Comparison of ENCODE assay signal across 26 cellular contexts in the genomic region with DNA sequence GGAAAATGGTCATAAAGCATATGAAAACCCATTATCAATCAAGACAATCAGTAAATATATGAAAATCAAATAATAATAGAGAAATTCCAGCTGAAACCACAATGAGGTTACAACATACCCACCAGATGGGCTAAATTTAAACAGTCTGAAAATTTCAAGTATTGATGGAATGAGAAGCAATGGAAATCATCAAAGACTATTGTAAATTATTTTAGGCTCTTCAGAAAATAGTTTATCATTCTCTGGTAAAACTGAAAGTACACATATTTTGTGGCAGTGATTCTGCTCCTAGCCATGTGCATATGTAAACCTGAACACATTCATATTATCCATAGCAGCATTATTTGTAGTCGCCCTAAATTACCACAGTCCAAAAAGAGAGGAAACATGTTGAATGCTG.
DNase-seq lines count a peak whose midpoint lies in the region; ATAC-seq, FAIRE-seq and TF ChIP-seq lines count a peak whose summit lies in the region.
"Had no signal": no experiment of that assay in that cellular context is flagged by ENCODE, and none has a peak within 500 bp of the region (broad histone marks: within the 10 kb centered on the region; RNA-seq: fewer than 3 reads in every experiment).

No MANE protein-coding gene starts in this region.

- CTCF ChIA-PET in SK-N-SH (lab: Yijun Ruan, JAX), result no interaction called here

- intact Hi-C loops in heart right ventricle (cut with DNase I), result no loop called here
- intact Hi-C loops in kidney (cut with DNase I), result no loop called here

- H3K4me2 ChIP-seq in SK-N-SH (no peak overlapping the region), astrocyte (ENCODE audit: low read length) (no peak overlapping the region)

- H3F3A ChIP-seq in SK-N-SH (replicated peaks; ENCODE audit: insufficient read depth), result no peaks in the 10 kb centered on the region

- H3K9me2 ChIP-seq in SK-N-SH, result no peaks in the 10 kb centered on the region

- POLR2A ChIA-PET in SK-N-SH (lab: Yijun Ruan, JAX), result no interaction called here

- H3K27me3 ChIP-seq in SK-N-SH (ENCODE audit: insufficient read depth) (no peaks in the 10 kb centered on the region), astrocyte (ENCODE audit: insufficient read depth, low read length) (no peaks in the 10 kb centered on the region), heart right ventricle (no peaks in the 10 kb centered on the region)
- H3K27me3 ChIP-seq: Peyer's patch, SJSA1 had no signal

- H4K20me1 ChIP-seq in SK-N-SH (ENCODE audit: insufficient read depth) (no peaks in the 10 kb centered on the region), astrocyte (ENCODE audit: insufficient read depth, low read length) (no peaks in the 10 kb centered on the region)

- no peak for TF ChIP-seq CTCF in SK-N-SH (IDR thresholded peaks at IDR 0.05)
- TF ChIP-seq CTCF in astrocyte (IDR thresholded peaks at IDR 0.05; ENCODE audit: insufficient read depth, low read depth, low read length), result no peak
- no peak for TF ChIP-seq CTCF in fibroblast of the aortic adventitia (IDR thresholded peaks at IDR 0.05; ENCODE audit: insufficient read depth, low read length)
- TF ChIP-seq CTCF in heart right ventricle (IDR thresholded peaks at IDR 0.05), result no peak
- no peak for TF ChIP-seq CTCF in kidney (IDR thresholded peaks at IDR 0.05; ENCODE audit: borderline replicate concordance, extremely low read depth, insufficient read depth)

- TF ChIP-seq RAD21 in SK-N-SH (IDR thresholded peaks at IDR 0.05; ENCODE audit: low read length), result no peak

- H3K4me3 ChIP-seq in SK-N-SH (ENCODE audit: low read depth in 2 of 2, low read length in 1 of 2) (no peak overlapping the region), astrocyte (ENCODE audit: insufficient read depth, low read depth, low read length) (no peak overlapping the region), fibroblast of the aortic adventitia (ENCODE audit: low read depth, low read length) (no peak overlapping the region), heart right ventricle (no peak overlapping the region), kidney (ENCODE audit: low read length in 2 of 2) (no peak overlapping the region)
- H3K4me3 ChIP-seq: GM23248, HAP-1, Peyer's patch, SJSA1 had no signal

- H3K79me2 ChIP-seq in SK-N-SH (ENCODE audit: insufficient read depth), result no peaks in the 10 kb centered on the region
- H3K79me2 ChIP-seq in astrocyte (ENCODE audit: insufficient read depth, low read length), result no peaks in the 10 kb centered on the region

- H3K9ac ChIP-seq in SK-N-SH, result no peak overlapping the region
- H3K9ac ChIP-seq in astrocyte (ENCODE audit: low read length), result no peak overlapping the region
- no peak overlapping the region for H3K9ac ChIP-seq in kidney (ENCODE audit: low read length in 2 of 2)
- H3K9ac ChIP-seq: GM23248 had no signal

- WGBS in SK-N-SH (ENCODE audit: low lambda C conversion rate), result 90% methylated on average over 1 of the region's 1 CpG
- WGBS in heart right ventricle, 2 donors, result 90 to 93% methylated on average over 1 of the region's 1 CpG

- peaks cover 2% of the 10 kb centered on the region for H3K36me3 Mint-ChIP-seq in astrocyte (ENCODE audit: low read depth, unreplicated experiment)

- H3K9me3 Mint-ChIP-seq in astrocyte (ENCODE audit: unreplicated experiment), result peaks cover 4% of the 10 kb centered on the region

- H3K4me1 ChIP-seq in SK-N-SH (ENCODE audit: control insufficient read depth in 1 of 2, insufficient read depth in 2 of 2, low read depth in 1 of 2, low read length in 1 of 2) (no peaks in the 10 kb centered on the region), astrocyte (ENCODE audit: insufficient read depth, low read length) (no peaks in the 10 kb centered on the region), heart right ventricle (no peaks in the 10 kb centered on the region), kidney (ENCODE audit: control insufficient read depth in 1 of 2, insufficient read depth in 1 of 2, low read depth in 1 of 2, low read length in 2 of 2) (no peaks in the 10 kb centered on the region)
- H3K4me1 ChIP-seq: Peyer's patch, SJSA1 had no signal

- DNase-seq in SK-N-SH, result no peak
- DNase-seq in astrocyte (ENCODE audit: low read depth), result peak; percentile 35
- DNase-seq in fibroblast of the aortic adventitia (ENCODE audit: low read depth), result peak; percentile 15
- no peak for DNase-seq in heart right ventricle
- DNase-seq in kidney, result no peak
- DNase-seq: ACHN, DMS53, GM23248, KBM-7, NCI-H1092 treated with DMSO at 0.1 percent for 48 hours, NCI-H1436 treated with DMSO at 0.1 percent for 48 hours, NCI-H2029 treated with DMSO at 0.1 percent for 48 hours, NCI-H226, NCI-H510A treated with DMSO at 0.1 percent for 48 hours, Peyer's patch had no signal

- H2AFZ ChIP-seq in SK-N-SH (ENCODE audit: low read depth) (no peak overlapping the region), astrocyte (ENCODE audit: low read depth, low read length) (no peak overlapping the region)
- H2AFZ ChIP-seq: GM23248 had no signal

- H3K9me3 ChIP-seq in SK-N-SH (no peaks in the 10 kb centered on the region; the same call in 1 of the 2 replicates), astrocyte (ENCODE audit: insufficient read depth, low read depth, low read length) (no peaks in the 10 kb centered on the region), heart right ventricle (peaks cover 0 to 16% (median 5%) of the 10 kb centered on the region in 11 donors), kidney (ENCODE audit: control insufficient read depth in 1 of 2, low read length in 2 of 2) (peaks cover 0 to 9% of the 10 kb centered on the region in 2 donors)
- H3K9me3 ChIP-seq: Peyer's patch had no signal

- H3K27ac ChIP-seq in SK-N-SH (ENCODE audit: low read depth in 2 of 2, low read length in 1 of 2) (no peak overlapping the region), astrocyte (ENCODE audit: low read depth, low read length) (no peak overlapping the region), heart right ventricle (no peak overlapping the region), kidney (ENCODE audit: low read depth in 2 of 2, low read length in 2 of 2) (no peak overlapping the region)
- H3K27ac ChIP-seq: 22Rv1, GM23248, HL-60, Peyer's patch, SJSA1 had no signal

- H3K27me3 Mint-ChIP-seq in astrocyte (ENCODE audit: low read depth, unreplicated experiment), result no peaks in the 10 kb centered on the region
- H3K27me3 Mint-ChIP-seq: B cell had no signal

- ATAC-seq in SK-N-SH treated with all-trans-retinoic acid at 6 μM for 48 hours (no peak), heart right ventricle (no peak), GM21423 (IDR thresholded peaks at IDR 0.05; ENCODE audit: unreplicated experiment) (no peak), HG03135 (IDR thresholded peaks at IDR 0.05; ENCODE audit: unreplicated experiment) (no peak)
- ATAC-seq: HepG2 had no signal

- no peak overlapping the region for H3K4me3 Mint-ChIP-seq in astrocyte (ENCODE audit: unreplicated experiment)
- H3K4me3 Mint-ChIP-seq: B cell had no signal

- H3K4me1 Mint-ChIP-seq in astrocyte (ENCODE audit: low read depth, unreplicated experiment), result peaks cover 3% of the 10 kb centered on the region
- H3K4me1 Mint-ChIP-seq: B cell had no signal

- H3K36me3 ChIP-seq in SK-N-SH (replicated peaks in 1 of 2; ENCODE audit: control insufficient read depth in 1 of 2, insufficient read depth in 2 of 2, low read length in 1 of 2) (no peaks in the 10 kb centered on the region), astrocyte (ENCODE audit: insufficient read depth, low read length) (no peaks in the 10 kb centered on the region), heart right ventricle (no peaks in the 10 kb centered on the region), kidney (ENCODE audit: control insufficient read depth in 1 of 2, insufficient read depth in 2 of 2, low read length in 2 of 2) (no peaks in the 10 kb centered on the region)
- H3K36me3 ChIP-seq: HAP-1, Peyer's patch, SJSA1 had no signal

- FAIRE-seq in astrocyte (lab: Jason Lieb, UNC) (no peak), kidney (lab: Jason Lieb, UNC) (no peak)
- FAIRE-seq: D721Med, GM12891, HepG2 had no signal

- no peak for TF ChIP-seq EP300 in SK-N-SH (IDR thresholded peaks at IDR 0.05; ENCODE audit: borderline replicate concordance in 1 of 2, low read depth in 1 of 2, low read length in 1 of 2)

- no peak overlapping the region for H3K27ac Mint-ChIP-seq in astrocyte (ENCODE audit: unreplicated experiment)
- H3K27ac Mint-ChIP-seq: B cell had no signal

TF ChIP-seq in SK-N-SH, 30 proteins besides CTCF, POLR2A, EP300 and RAD21 (continues in another document):
- TF ChIP-seq NRF1 (IDR thresholded peaks at IDR 0.05; ENCODE audit: low read depth, low read length) (no peak), TEAD4 (IDR thresholded peaks at IDR 0.05; ENCODE audit: borderline replicate concordance, insufficient read depth) (no peak), EZH2phosphoT487 (IDR thresholded peaks at IDR 0.05; ENCODE audit: borderline replicate concordance, low read depth) (no peak), RCOR1 (IDR thresholded peaks at IDR 0.05; ENCODE audit: low read length) (no peak), GABPA (IDR thresholded peaks at IDR 0.05; ENCODE audit: low read depth) (no peak), TCF12 (IDR thresholded peaks at IDR 0.05) (peak; percentile 26; the same call in 1 of the 2 replicates), CHD2 (IDR thresholded peaks at IDR 0.05; ENCODE audit: low read length, partially characterized antibody) (no peak), RXRA (IDR thresholded peaks at IDR 0.05; ENCODE audit: borderline replicate concordance, low read depth) (no peak), SMC3 (IDR thresholded peaks at IDR 0.05; ENCODE audit: low read depth, low read length) (no peak), MXI1 (IDR thresholded peaks at IDR 0.05; ENCODE audit: low read depth, low read length) (no peak)

TF ChIP-seq in SK-N-SH treated with all-trans-retinoic acid at 6 μM for 48 hours, 23 proteins besides CTCF, POLR2A, EP300 and RAD21 (continues in another document):
- no peak for TF ChIP-seq TOX (CRISPR knock-in tag; IDR thresholded peaks at IDR 0.05; ENCODE audit: borderline replicate concordance)
- no peak for TF ChIP-seq ZFP30 (CRISPR knock-in tag; IDR thresholded peaks at IDR 0.05)
- TF ChIP-seq ZNF70 (CRISPR knock-in tag; IDR thresholded peaks at IDR 0.05), result no peak
- no peak for TF ChIP-seq OSR1 (CRISPR knock-in tag; IDR thresholded peaks at IDR 0.05)
- TF ChIP-seq GLIS3 (CRISPR knock-in tag; IDR thresholded peaks at IDR 0.05), result no peak
- TF ChIP-seq RARB (CRISPR knock-in tag; IDR thresholded peaks at IDR 0.05), result no peak
- TF ChIP-seq ISL1 (CRISPR knock-in tag; IDR thresholded peaks at IDR 0.05), result no peak
- no peak for TF ChIP-seq BACH2 (CRISPR knock-in tag; IDR thresholded peaks at IDR 0.05; ENCODE audit: borderline replicate concordance)

Comparison
In these comparisons a context has a peak if more than half of its experiments do, and no peak if none do; other contexts are left out.
1. DNase-seq: peak in astrocyte (single experiment) and fibroblast of the aortic adventitia (single experiment); none in SK-N-SH (single experiment), heart right ventricle (0 of 2) and kidney (single experiment).